In the genomic region with DNA sequence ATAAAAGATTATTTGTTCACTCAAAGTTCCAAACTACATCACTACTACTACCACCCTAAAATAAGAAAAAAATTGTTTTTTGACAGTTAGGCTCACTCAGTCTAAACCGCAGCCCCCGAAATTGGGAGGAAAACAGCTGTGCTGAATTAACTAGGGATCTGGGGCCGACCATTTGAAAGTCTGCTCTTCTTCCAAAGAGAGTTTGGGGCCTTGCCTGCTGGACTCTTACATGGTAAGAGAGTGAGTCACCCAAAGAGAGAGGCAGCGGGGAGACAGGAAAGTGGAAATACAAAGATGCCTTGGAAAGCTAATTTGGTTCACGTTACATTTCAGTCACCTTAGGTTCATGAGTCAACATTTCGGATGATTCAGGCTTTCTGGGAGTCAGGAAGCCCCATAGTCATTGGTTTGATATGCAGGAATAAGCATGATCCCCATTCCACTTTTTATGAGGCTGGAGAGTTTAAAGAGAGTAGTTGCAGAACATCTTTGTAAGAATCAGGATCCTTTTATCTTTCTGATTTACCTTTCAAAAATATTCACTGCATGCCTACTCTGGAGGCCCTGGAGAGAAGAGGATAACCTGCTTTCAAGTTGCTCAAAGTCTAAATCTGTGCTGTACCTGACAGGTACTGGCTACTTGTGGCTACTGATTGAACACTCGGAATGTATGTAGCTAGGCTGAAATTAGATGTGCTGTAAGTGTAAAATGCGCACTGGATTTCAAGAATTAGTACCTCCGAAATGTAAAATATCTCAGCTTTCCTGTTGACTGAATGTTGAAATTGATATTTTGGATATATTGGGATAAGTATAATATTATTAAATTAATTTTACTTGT, we compare ENCODE assay signal across 1 cellular context.
TF ChIP-seq lines count a peak whose summit lies in the region.

No MANE protein-coding gene starts in this region.

TF ChIP-seq in K562, 482 proteins besides CTCF, POLR2A, EP300 and RAD21 (continued from another document):
- TF ChIP-seq, protein P1, sequence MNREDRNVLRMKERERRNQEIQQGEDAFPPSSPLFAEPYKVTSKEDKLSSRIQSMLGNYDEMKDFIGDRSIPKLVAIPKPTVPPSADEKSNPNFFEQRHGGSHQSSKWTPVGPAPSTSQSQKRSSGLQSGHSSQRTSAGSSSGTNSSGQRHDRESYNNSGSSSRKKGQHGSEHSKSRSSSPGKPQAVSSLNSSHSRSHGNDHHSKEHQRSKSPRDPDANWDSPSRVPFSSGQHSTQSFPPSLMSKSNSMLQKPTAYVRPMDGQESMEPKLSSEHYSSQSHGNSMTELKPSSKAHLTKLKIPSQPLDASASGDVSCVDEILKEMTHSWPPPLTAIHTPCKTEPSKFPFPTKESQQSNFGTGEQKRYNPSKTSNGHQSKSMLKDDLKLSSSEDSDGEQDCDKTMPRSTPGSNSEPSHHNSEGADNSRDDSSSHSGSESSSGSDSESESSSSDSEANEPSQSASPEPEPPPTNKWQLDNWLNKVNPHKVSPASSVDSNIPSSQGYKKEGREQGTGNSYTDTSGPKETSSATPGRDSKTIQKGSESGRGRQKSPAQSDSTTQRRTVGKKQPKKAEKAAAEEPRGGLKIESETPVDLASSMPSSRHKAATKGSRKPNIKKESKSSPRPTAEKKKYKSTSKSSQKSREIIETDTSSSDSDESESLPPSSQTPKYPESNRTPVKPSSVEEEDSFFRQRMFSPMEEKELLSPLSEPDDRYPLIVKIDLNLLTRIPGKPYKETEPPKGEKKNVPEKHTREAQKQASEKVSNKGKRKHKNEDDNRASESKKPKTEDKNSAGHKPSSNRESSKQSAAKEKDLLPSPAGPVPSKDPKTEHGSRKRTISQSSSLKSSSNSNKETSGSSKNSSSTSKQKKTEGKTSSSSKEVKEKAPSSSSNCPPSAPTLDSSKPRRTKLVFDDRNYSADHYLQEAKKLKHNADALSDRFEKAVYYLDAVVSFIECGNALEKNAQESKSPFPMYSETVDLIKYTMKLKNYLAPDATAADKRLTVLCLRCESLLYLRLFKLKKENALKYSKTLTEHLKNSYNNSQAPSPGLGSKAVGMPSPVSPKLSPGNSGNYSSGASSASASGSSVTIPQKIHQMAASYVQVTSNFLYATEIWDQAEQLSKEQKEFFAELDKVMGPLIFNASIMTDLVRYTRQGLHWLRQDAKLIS (CRISPR knock-in tag; IDR thresholded peaks at IDR 0.05): peak; percentile 20; the same call in 1 of the 2 replicates
- TF ChIP-seq FOSL1 (tag; conservative IDR thresholded peaks at IDR 0.05): peak; percentile 94
- no peak for TF ChIP-seq NRF1 (conservative IDR thresholded peaks at IDR 0.05 in 1 of 2, IDR thresholded peaks at IDR 0.05 in 1 of 2)
- no peak for TF ChIP-seq TAF1 (IDR thresholded peaks at IDR 0.05; ENCODE audit: control insufficient read depth, extremely low read depth, insufficient read depth, low read length, severe bottlenecking)
- 0 out of 2 replicates have a peak, but pooled peaks have one; percentile 27 for TF ChIP-seq TEAD2 (tag; IDR thresholded peaks at IDR 0.05)
- TF ChIP-seq, protein P2, sequence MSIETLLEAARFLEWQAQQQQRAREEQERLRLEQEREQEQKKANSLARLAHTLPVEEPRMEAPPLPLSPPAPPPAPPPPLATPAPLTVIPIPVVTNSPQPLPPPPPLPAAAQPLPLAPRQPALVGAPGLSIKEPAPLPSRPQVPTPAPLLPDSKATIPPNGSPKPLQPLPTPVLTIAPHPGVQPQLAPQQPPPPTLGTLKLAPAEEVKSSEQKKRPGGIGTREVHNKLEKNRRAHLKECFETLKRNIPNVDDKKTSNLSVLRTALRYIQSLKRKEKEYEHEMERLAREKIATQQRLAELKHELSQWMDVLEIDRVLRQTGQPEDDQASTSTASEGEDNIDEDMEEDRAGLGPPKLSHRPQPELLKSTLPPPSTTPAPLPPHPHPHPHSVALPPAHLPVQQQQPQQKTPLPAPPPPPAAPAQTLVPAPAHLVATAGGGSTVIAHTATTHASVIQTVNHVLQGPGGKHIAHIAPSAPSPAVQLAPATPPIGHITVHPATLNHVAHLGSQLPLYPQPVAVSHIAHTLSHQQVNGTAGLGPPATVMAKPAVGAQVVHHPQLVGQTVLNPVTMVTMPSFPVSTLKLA (conservative IDR thresholded peaks at IDR 0.05): peak in 1 of 2 experiments; percentile 36; a peak in 1 of 4 replicates
- peak; percentile 55; the same call in 1 of the 2 replicates for TF ChIP-seq ZNF311 (CRISPR knock-in tag; IDR thresholded peaks at IDR 0.05)
- TF ChIP-seq, protein P3, sequence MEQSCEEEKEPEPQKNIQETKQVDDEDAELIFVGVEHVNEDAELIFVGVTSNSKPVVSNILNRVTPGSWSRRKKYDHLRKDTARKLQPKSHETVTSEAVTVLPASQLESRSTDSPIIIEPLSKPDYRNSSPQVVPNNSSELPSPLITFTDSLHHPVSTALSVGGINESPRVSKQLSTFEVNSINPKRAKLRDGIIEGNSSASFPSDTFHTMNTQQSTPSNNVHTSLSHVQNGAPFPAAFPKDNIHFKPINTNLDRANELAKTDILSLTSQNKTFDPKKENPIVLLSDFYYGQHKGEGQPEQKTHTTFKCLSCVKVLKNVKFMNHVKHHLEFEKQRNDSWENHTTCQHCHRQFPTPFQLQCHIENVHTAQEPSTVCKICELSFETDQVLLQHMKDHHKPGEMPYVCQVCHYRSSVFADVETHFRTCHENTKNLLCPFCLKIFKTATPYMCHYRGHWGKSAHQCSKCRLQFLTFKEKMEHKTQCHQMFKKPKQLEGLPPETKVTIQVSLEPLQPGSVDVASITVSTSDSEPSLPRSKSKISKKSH (CRISPR knock-in tag; IDR thresholded peaks at IDR 0.05): no peak
- TF ChIP-seq LCOR (CRISPR knock-in tag; IDR thresholded peaks at IDR 0.05): peak; percentile 52; the same call in 1 of the 2 replicates
